Comparison of ENCODE assay signal across 7 cellular contexts in the genomic region with DNA sequence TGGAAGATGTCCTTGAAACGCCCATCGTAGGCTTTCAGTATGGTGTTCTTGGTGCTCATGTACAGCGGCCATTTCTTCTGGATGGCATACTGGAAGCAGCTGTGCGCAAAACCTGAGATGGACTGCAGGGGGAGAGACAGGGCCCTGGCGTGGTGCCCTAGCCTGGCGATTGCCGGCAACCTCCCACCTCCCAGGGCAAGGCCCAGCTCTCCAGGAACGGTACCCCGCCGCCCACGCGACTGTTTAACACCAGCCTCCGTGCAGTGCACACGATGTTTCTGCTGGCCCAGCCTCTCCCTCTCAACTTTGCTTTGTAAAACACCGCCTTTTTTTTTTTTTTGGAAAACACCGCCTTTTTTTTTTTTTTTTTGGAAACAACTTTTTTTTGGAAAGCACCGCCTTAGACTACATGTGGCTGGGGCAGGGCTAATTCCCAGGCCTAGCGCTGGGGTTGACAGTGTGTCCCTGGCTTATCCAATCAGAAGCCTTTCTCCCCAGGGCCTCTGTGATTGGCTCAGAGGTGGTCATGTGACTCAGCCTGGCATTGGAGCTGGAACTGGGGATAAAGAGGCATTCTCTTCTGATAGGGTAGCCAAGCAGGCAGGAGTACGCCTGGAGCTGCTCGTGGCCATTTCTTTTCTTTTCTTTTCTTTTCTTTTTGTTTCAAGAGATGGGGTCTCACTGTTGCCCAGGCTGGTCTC. TPM values are rescaled to one million over a fixed set of nuclear protein-coding genes. Genes with fewer than 3 reads are reported as not detected.
DNase-seq lines count a peak whose midpoint lies in the region; ATAC-seq, FAIRE-seq and TF ChIP-seq lines count a peak whose summit lies in the region.

No MANE protein-coding gene starts in this region.

- H3K4me1 ChIP-seq in left lung = peaks cover 0 to 15% of the 10 kb centered on the region in 2 donors

- peak; percentile 17 for DNase-seq in DMS114 treated with DMSO at 0.1 percent for 48 hours (lab: John Stamatoyannopoulos, UW; ENCODE audit: unreplicated experiment)
- DNase-seq in HPDE6-E6E7 (ENCODE audit: extremely low spot score) = peak; percentile 35
- DNase-seq in left lung = peak in 1 of 2 donors; percentile 79
- no peak for DNase-seq in activated T-helper 2 cell treated with anti-CD3 and anti-CD28 coated beads, Interferon-gamma antibody, Interleukin-2, Interleukin-4, amounts not matched to agents 10 μg/mL and 5 μg/mL and 100 μg/mL, durations not matched to agents 14 hours and 24 hours and 36 hours (ENCODE audit: low spot score)
- DNase-seq in GM12892 (ENCODE audit: insufficient read length) = no peak
- no peak for DNase-seq in posterior vena cava (ENCODE audit: low spot score)

- ATAC-seq in left lung = peak; percentile 11

- no peaks in the 10 kb centered on the region for H3K9me3 Mint-ChIP-seq in activated naive CD4-positive, alpha-beta T cell treated with anti-CD3 and anti-CD28 coated beads, Interleukin-2, amount 50 U/mL, for 24 hours
- H3K9me3 Mint-ChIP-seq in activated T-helper 2 cell treated with anti-CD3 and anti-CD28 coated beads, Interferon-gamma antibody, Interleukin-2, Interleukin-4, amounts not matched to agents 10 μg/mL and 5 μg/mL and 100 μg/mL, durations not matched to agents 14 hours and 24 hours and 36 hours = no peaks in the 10 kb centered on the region

- intact Hi-C loops in left lung (cut with DNase I) (no loop called here), posterior vena cava (cut with DNase I) (no loop called here)
- intact Hi-C loops in activated T-helper 2 cell treated with anti-CD3 and anti-CD28 coated beads, Interferon-gamma antibody, Interleukin-2, Interleukin-4, amounts not matched to agents 10 μg/mL and 5 μg/mL and 100 μg/mL, durations not matched to agents 14 hours and 24 hours and 36 hours (cut with micrococcal nuclease) = loop anchor here (1.0 to 5.0 kb wide), 2 partner anchors 28 to 325 kb away; no protein-coding TSS in a partner anchor

- H3K27me3 Mint-ChIP-seq in activated naive CD4-positive, alpha-beta T cell treated with anti-CD3 and anti-CD28 coated beads, Interleukin-2, amount 50 U/mL, for 24 hours = no peaks in the 10 kb centered on the region
- H3K27me3 Mint-ChIP-seq in activated T-helper 2 cell treated with anti-CD3 and anti-CD28 coated beads, Interferon-gamma antibody, Interleukin-2, Interleukin-4, amounts not matched to agents 10 μg/mL and 5 μg/mL and 100 μg/mL, durations not matched to agents 14 hours and 24 hours and 36 hours (ENCODE audit: low read depth) = no peaks in the 10 kb centered on the region

- no peak overlapping the region for H3K4me3 Mint-ChIP-seq in activated naive CD4-positive, alpha-beta T cell treated with anti-CD3 and anti-CD28 coated beads, Interleukin-2, amount 50 U/mL, for 24 hours
- no peak overlapping the region for H3K4me3 Mint-ChIP-seq in activated T-helper 2 cell treated with anti-CD3 and anti-CD28 coated beads, Interferon-gamma antibody, Interleukin-2, Interleukin-4, amounts not matched to agents 10 μg/mL and 5 μg/mL and 100 μg/mL, durations not matched to agents 14 hours and 24 hours and 36 hours (ENCODE audit: low read depth)

- TF ChIP-seq POLR2A in GM12892 (IDR thresholded peaks at IDR 0.05; ENCODE audit: low read depth, low read length) = no peak

- no peaks in the 10 kb centered on the region for H3K27me3 ChIP-seq in left lung

- peaks cover 10% of the 10 kb centered on the region for H3K36me3 Mint-ChIP-seq in activated naive CD4-positive, alpha-beta T cell treated with anti-CD3 and anti-CD28 coated beads, Interleukin-2, amount 50 U/mL, for 24 hours
- H3K36me3 Mint-ChIP-seq in activated T-helper 2 cell treated with anti-CD3 and anti-CD28 coated beads, Interferon-gamma antibody, Interleukin-2, Interleukin-4, amounts not matched to agents 10 μg/mL and 5 μg/mL and 100 μg/mL, durations not matched to agents 14 hours and 24 hours and 36 hours (ENCODE audit: low read depth) = peaks cover 75% of the 10 kb centered on the region

- H3K36me3 ChIP-seq in left lung = peaks cover 0 to 81% of the 10 kb centered on the region in 2 donors

- FAIRE-seq in GM12892 (lab: Jason Lieb, UNC) = no peak

- peak overlapping the region; percentile 35 for H3K27ac Mint-ChIP-seq in activated naive CD4-positive, alpha-beta T cell treated with anti-CD3 and anti-CD28 coated beads, Interleukin-2, amount 50 U/mL, for 24 hours
- no peak overlapping the region for H3K27ac Mint-ChIP-seq in activated T-helper 2 cell treated with anti-CD3 and anti-CD28 coated beads, Interferon-gamma antibody, Interleukin-2, Interleukin-4, amounts not matched to agents 10 μg/mL and 5 μg/mL and 100 μg/mL, durations not matched to agents 14 hours and 24 hours and 36 hours

- no peaks in the 10 kb centered on the region for H3K9me3 ChIP-seq in left lung

- no peak overlapping the region for H3K4me3 ChIP-seq in left lung

- no peak overlapping the region for H3K27ac ChIP-seq in left lung

- H3K4me1 Mint-ChIP-seq in activated naive CD4-positive, alpha-beta T cell treated with anti-CD3 and anti-CD28 coated beads, Interleukin-2, amount 50 U/mL, for 24 hours = peaks cover 6% of the 10 kb centered on the region
- H3K4me1 Mint-ChIP-seq in activated T-helper 2 cell treated with anti-CD3 and anti-CD28 coated beads, Interferon-gamma antibody, Interleukin-2, Interleukin-4, amounts not matched to agents 10 μg/mL and 5 μg/mL and 100 μg/mL, durations not matched to agents 14 hours and 24 hours and 36 hours (ENCODE audit: low read depth) = peaks cover 10% of the 10 kb centered on the region

- TF ChIP-seq CTCF in left lung (IDR thresholded peaks at IDR 0.05) = no peak

RNA-seq across cellular contexts. Expression of gene IDH2, which starts 14.7 kb away (rescaled TPM):
- total RNA-seq in left lung = 10 to 100 TPM; 92.7 to 95.3 TPM
- 139 and 141 TPM in 2 replicates for total RNA-seq in activated T-helper 2 cell treated with anti-CD3 and anti-CD28 coated beads, Interferon-gamma antibody, Interleukin-2, Interleukin-4, amounts not matched to agents 10 μg/mL and 5 μg/mL and 100 μg/mL, durations not matched to agents 14 hours and 24 hours and 36 hours
- polyA plus RNA-seq in GM12892 (2012; ENCODE audit: missing spikeins) = 147 TPM
- 100 to 1,000 TPM in 1 of 2 donors, 10 to 100 TPM in 1; 68.7 to 103 TPM for total RNA-seq in posterior vena cava

Comparison
In these comparisons a context has a peak if more than half of its experiments do, and no peak if none do; other contexts are left out.
1. DNase-seq: peak in DMS114 treated with DMSO at 0.1 percent for 48 hours (single experiment) and HPDE6-E6E7 (single experiment); none in activated T-helper 2 cell treated with anti-CD3 and anti-CD28 coated beads, Interferon-gamma antibody, Interleukin-2, Interleukin-4, amounts not matched to agents 10 μg/mL and 5 μg/mL and 100 μg/mL, durations not matched to agents 14 hours and 24 hours and 36 hours (single experiment), GM12892 (single experiment) and posterior vena cava (single experiment).